11 cellular contexts compared by ENCODE assay signal in genomic region chrX:110172215-110172614, GRCh38.
DNase-seq lines count a peak whose midpoint lies in the region; ATAC-seq, FAIRE-seq and TF ChIP-seq lines count a peak whose summit lies in the region.
"Had no signal": no experiment of that assay in that cellular context is flagged by ENCODE, and none has a peak within 500 bp of the region (broad histone marks: within the 10 kb centered on the region; RNA-seq: fewer than 3 reads in every experiment).

No MANE protein-coding gene starts in this region.

- FAIRE-seq in GM12892 (lab: Jason Lieb, UNC), result peak; percentile 91

- no peaks in the 10 kb centered on the region for H3K27me3 ChIP-seq in H7 (ENCODE audit: control insufficient read depth, insufficient read depth, low read length)

- H3K36me3 Mint-ChIP-seq in activated T-cell treated with anti-CD3 and anti-CD28 coated beads, Interleukin-2, amount 50 U/mL, for 4 hours (ENCODE audit: insufficient read depth), result peaks cover 17% of the 10 kb centered on the region

- no peak overlapping the region for H3K4me3 ChIP-seq in H7 (ENCODE audit: insufficient read depth, low read depth, low read length)

- H3K36me3 ChIP-seq in H7 (replicated peaks; ENCODE audit: control insufficient read depth, insufficient read depth, low read length), result no peaks in the 10 kb centered on the region

- peak; percentile 48 for DNase-seq in GM12892 (ENCODE audit: insufficient read length)
- peak; percentile 86 for DNase-seq in NOMO-1 treated with DMSO at 0.1 percent for 48 hours (lab: John Stamatoyannopoulos, UW; ENCODE audit: unreplicated experiment)
- DNase-seq in activated T-cell treated with anti-CD3 and anti-CD28 coated beads, Interleukin-2, amount 50 U/mL, for 4 hours, result no peak
- no peak for DNase-seq in H7
- no peak for DNase-seq in ecto neural progenitor cell (ENCODE audit: low spot score)
- no peak for DNase-seq in stimulated activated CD4-positive, alpha-beta T cell treated with anti-CD3 and anti-CD28 coated beads, Interleukin-4, amount 100 ng/mL, for 1 hour
- DNase-seq: activated CD4-positive, CD25-positive, alpha-beta regulatory T cell; NCI-H510A; stimulated activated CD4-positive, alpha-beta T cell treated with anti-CD3 and anti-CD28 coated beads, Interleukin-4, amount 100 ng/mL, for 4 hours had no signal

- H3K27me3 Mint-ChIP-seq in activated T-cell treated with anti-CD3 and anti-CD28 coated beads, Interleukin-2, amount 50 U/mL, for 4 hours (ENCODE audit: low read depth), result no peaks in the 10 kb centered on the region

- TF ChIP-seq POLR2A in GM12892 (IDR thresholded peaks at IDR 0.05; ENCODE audit: low read depth, low read length), result no peak

- no peaks in the 10 kb centered on the region for H3K9me3 Mint-ChIP-seq in activated T-cell treated with anti-CD3 and anti-CD28 coated beads, Interleukin-2, amount 50 U/mL, for 4 hours

- peaks cover 6% of the 10 kb centered on the region for H3K4me1 Mint-ChIP-seq in activated T-cell treated with anti-CD3 and anti-CD28 coated beads, Interleukin-2, amount 50 U/mL, for 4 hours (ENCODE audit: low read depth)

- no peak overlapping the region for H3K4me3 Mint-ChIP-seq in activated T-cell treated with anti-CD3 and anti-CD28 coated beads, Interleukin-2, amount 50 U/mL, for 4 hours

- ATAC-seq in GM19395 (IDR thresholded peaks at IDR 0.05; ENCODE audit: unreplicated experiment) (peak; percentile 99), HG02973 (IDR thresholded peaks at IDR 0.05; ENCODE audit: unreplicated experiment) (peak; percentile 98)
- no peak for ATAC-seq in activated T-cell treated with anti-CD3 and anti-CD28 coated beads, Interleukin-2, amount 50 U/mL, for 4 hours

Comparison
In these comparisons a context has a peak if more than half of its experiments do, and no peak if none do; other contexts are left out.
1. DNase-seq: peak in GM12892 (single experiment) and NOMO-1 treated with DMSO at 0.1 percent for 48 hours (single experiment); none in activated T-cell treated with anti-CD3 and anti-CD28 coated beads, Interleukin-2, amount 50 U/mL, for 4 hours (single experiment), H7 (single experiment), ecto neural progenitor cell (single experiment) and stimulated activated CD4-positive, alpha-beta T cell treated with anti-CD3 and anti-CD28 coated beads, Interleukin-4, amount 100 ng/mL, for 1 hour (single experiment).
2. ATAC-seq: peak in GM19395 (single experiment) and HG02973 (single experiment); none in activated T-cell treated with anti-CD3 and anti-CD28 coated beads, Interleukin-2, amount 50 U/mL, for 4 hours (0 of 2).